In genomic region chr18:28109781-28110460, GRCh38 we compare ENCODE assay signal across 25 cellular contexts.
A peak's percentile ranks its signal among the peaks of the same experiment; 100 is the strongest.
DNase-seq lines count a peak whose midpoint lies in the region; ATAC-seq, FAIRE-seq and TF ChIP-seq lines count a peak whose summit lies in the region.
"Had no signal": no experiment of that assay in that cellular context is flagged by ENCODE, and none has a peak within 500 bp of the region (broad histone marks: within the 10 kb centered on the region; RNA-seq: fewer than 3 reads in every experiment).

No MANE protein-coding gene starts in this region.

- peak overlapping the region; percentile 31 for H3K4me2 ChIP-seq in astrocyte (ENCODE audit: low read length)

- H3K27me3 Mint-ChIP-seq in astrocyte (ENCODE audit: low read depth, unreplicated experiment) (no peaks in the 10 kb centered on the region), glutamatergic neuron (ENCODE audit: unreplicated experiment) (peaks cover 2% of the 10 kb centered on the region)
- H3K27me3 Mint-ChIP-seq: activated CD8-positive, alpha-beta memory T cell treated with anti-CD3 and anti-CD28 coated beads, Interleukin-2, amount 10 ng/mL, durations not matched to agents 7 days and 5 days; central memory CD8-positive, alpha-beta T cell; effector memory CD8-positive, alpha-beta T cell; natural killer cell treated with Interleukin-12 subunit alpha and Interleukin-12 subunit beta and Interleukin-15 and Interleukin-18, amount 100 ng/mL, for 72 hours had no signal

- H3K79me2 ChIP-seq in astrocyte (ENCODE audit: insufficient read depth, low read length): peaks cover 89% of the 10 kb centered on the region

- H3K36me3 ChIP-seq in left ventricle myocardium inferior (no peaks in the 10 kb centered on the region), astrocyte (ENCODE audit: insufficient read depth, low read length) (peaks cover 3% of the 10 kb centered on the region), H7 (replicated peaks; ENCODE audit: control insufficient read depth, insufficient read depth, low read length) (no peaks in the 10 kb centered on the region)
- H3K36me3 ChIP-seq: uterus had no signal

- H3K4me3 Mint-ChIP-seq in astrocyte (ENCODE audit: unreplicated experiment) (peak overlapping the region; percentile 22), glutamatergic neuron (ENCODE audit: unreplicated experiment) (no peak overlapping the region)
- H3K4me3 Mint-ChIP-seq: activated CD8-positive, alpha-beta memory T cell treated with anti-CD3 and anti-CD28 coated beads, Interleukin-2, amount 10 ng/mL, durations not matched to agents 7 days and 5 days; central memory CD8-positive, alpha-beta T cell; effector memory CD8-positive, alpha-beta T cell; natural killer cell treated with Interleukin-12 subunit alpha and Interleukin-12 subunit beta and Interleukin-15 and Interleukin-18, amount 100 ng/mL, for 72 hours had no signal

- FAIRE-seq in astrocyte (lab: Jason Lieb, UNC): peak; percentile 52
- FAIRE-seq: GM19239, kidney had no signal

- peaks cover 55% of the 10 kb centered on the region for H3K4me1 ChIP-seq in left ventricle myocardium inferior
- peaks cover 65% of the 10 kb centered on the region for H3K4me1 ChIP-seq in astrocyte (ENCODE audit: insufficient read depth, low read length)
- H3K4me1 ChIP-seq: uterus had no signal

- H3K27ac Mint-ChIP-seq in astrocyte (ENCODE audit: unreplicated experiment) (peak overlapping the region; percentile 88), glutamatergic neuron (ENCODE audit: unreplicated experiment) (peak overlapping the region; percentile 14)
- H3K27ac Mint-ChIP-seq: activated CD8-positive, alpha-beta memory T cell treated with anti-CD3 and anti-CD28 coated beads, Interleukin-2, amount 10 ng/mL, durations not matched to agents 7 days and 5 days; effector memory CD8-positive, alpha-beta T cell; natural killer cell treated with Interleukin-12 subunit alpha and Interleukin-12 subunit beta and Interleukin-15 and Interleukin-18, amount 100 ng/mL, for 72 hours had no signal

- H2AFZ ChIP-seq in astrocyte (ENCODE audit: low read depth, low read length): no peak overlapping the region

- H3K4me1 Mint-ChIP-seq in astrocyte (ENCODE audit: low read depth, unreplicated experiment): peaks cover 76% of the 10 kb centered on the region
- peaks cover 50% of the 10 kb centered on the region for H3K4me1 Mint-ChIP-seq in glutamatergic neuron (ENCODE audit: low read depth, unreplicated experiment)
- H3K4me1 Mint-ChIP-seq: activated CD8-positive, alpha-beta memory T cell treated with anti-CD3 and anti-CD28 coated beads, Interleukin-2, amount 10 ng/mL, durations not matched to agents 7 days and 5 days; central memory CD8-positive, alpha-beta T cell had no signal

- H3K9me3 Mint-ChIP-seq in astrocyte (ENCODE audit: unreplicated experiment) (no peaks in the 10 kb centered on the region), glutamatergic neuron (ENCODE audit: unreplicated experiment) (peaks cover 1% of the 10 kb centered on the region)
- H3K9me3 Mint-ChIP-seq: natural killer cell treated with Interleukin-12 subunit alpha and Interleukin-12 subunit beta and Interleukin-15 and Interleukin-18, amount 100 ng/mL, for 72 hours had no signal

- no peak for ATAC-seq in GM19455 (IDR thresholded peaks at IDR 0.05; ENCODE audit: unreplicated experiment)
- ATAC-seq in GM18870 (IDR thresholded peaks at IDR 0.05; ENCODE audit: unreplicated experiment): no peak
- no peak for ATAC-seq in HG03520 (IDR thresholded peaks at IDR 0.05; ENCODE audit: unreplicated experiment)
- ATAC-seq: activated CD8-positive, alpha-beta memory T cell treated with anti-CD3 and anti-CD28 coated beads, Interleukin-2, amount 10 ng/mL, durations not matched to agents 7 days and 5 days; effector memory CD8-positive, alpha-beta T cell; HCT116; natural killer cell treated with Interleukin-12 subunit alpha and Interleukin-12 subunit beta and Interleukin-15 and Interleukin-18, amount 100 ng/mL, for 72 hours had no signal

- TF ChIP-seq CTCF in left ventricle myocardium inferior (IDR thresholded peaks at IDR 0.05; ENCODE audit: borderline replicate concordance) (no peak), astrocyte (IDR thresholded peaks at IDR 0.05; ENCODE audit: insufficient read depth, low read depth, low read length) (no peak), glutamatergic neuron (IDR thresholded peaks at IDR 0.05; ENCODE audit: partially characterized antibody, unreplicated experiment) (no peak)

- intact Hi-C loops in left ventricle myocardium inferior (cut with micrococcal nuclease) (no loop called here), cardiac septum (cut with DNase I) (loop anchor here (10.0 kb wide), 2 partner anchors 245 to 335 kb away; no protein-coding TSS in a partner anchor)

- H3K27ac ChIP-seq in left ventricle myocardium inferior (replicated peaks) (peak overlapping the region; percentile 82), astrocyte (ENCODE audit: low read depth, low read length) (peak overlapping the region; percentile 100)
- H3K27ac ChIP-seq: HL-60, uterus had no signal

- no peaks in the 10 kb centered on the region for H4K20me1 ChIP-seq in astrocyte (ENCODE audit: insufficient read depth, low read length)

- H3K36me3 Mint-ChIP-seq in astrocyte (ENCODE audit: low read depth, unreplicated experiment): peaks cover 2% of the 10 kb centered on the region
- no peaks in the 10 kb centered on the region for H3K36me3 Mint-ChIP-seq in glutamatergic neuron (ENCODE audit: unreplicated experiment)
- H3K36me3 Mint-ChIP-seq: activated CD8-positive, alpha-beta memory T cell treated with anti-CD3 and anti-CD28 coated beads, Interleukin-2, amount 10 ng/mL, durations not matched to agents 7 days and 5 days; natural killer cell treated with Interleukin-12 subunit alpha and Interleukin-12 subunit beta and Interleukin-15 and Interleukin-18, amount 100 ng/mL, for 72 hours had no signal

- no peak overlapping the region for H3K4me3 ChIP-seq in left ventricle myocardium inferior
- no peak overlapping the region for H3K4me3 ChIP-seq in astrocyte (ENCODE audit: insufficient read depth, low read depth, low read length)
- H3K4me3 ChIP-seq in H7 (ENCODE audit: insufficient read depth, low read depth, low read length): no peak overlapping the region
- H3K4me3 ChIP-seq: uterus had no signal

- H3K27me3 ChIP-seq in left ventricle myocardium inferior (ENCODE audit: low read depth) (no peaks in the 10 kb centered on the region), astrocyte (ENCODE audit: insufficient read depth, low read length) (no peaks in the 10 kb centered on the region), H7 (ENCODE audit: control insufficient read depth, insufficient read depth, low read length) (no peaks in the 10 kb centered on the region)
- H3K27me3 ChIP-seq: uterus had no signal

- peak overlapping the region; percentile 3 for H3K9ac ChIP-seq in astrocyte (ENCODE audit: low read length)

- no peaks in the 10 kb centered on the region for H3K9me3 ChIP-seq in left ventricle myocardium inferior (replicated peaks)
- no peaks in the 10 kb centered on the region for H3K9me3 ChIP-seq in astrocyte (ENCODE audit: insufficient read depth, low read depth, low read length)
- H3K9me3 ChIP-seq: uterus had no signal

- no peak for DNase-seq in left ventricle myocardium inferior
- no peak for DNase-seq in cardiac septum (ENCODE audit: low spot score)
- peak; percentile 45 for DNase-seq in astrocyte (ENCODE audit: low read depth)
- no peak for DNase-seq in glutamatergic neuron
- no peak for DNase-seq in H7
- DNase-seq: activated CD4-positive, alpha-beta T cell treated with anti-CD3 and anti-CD28 coated beads for 4 hours; activated CD8-positive, alpha-beta memory T cell treated with anti-CD3 and anti-CD28 coated beads, Interleukin-2, amount 10 ng/mL, durations not matched to agents 7 days and 5 days; activated effector memory CD4-positive, alpha-beta T cell treated with Interleukin-2 at 50 U/mL for 16 hours; effector memory CD8-positive, alpha-beta T cell; GF-D8; KG1; kidney; mesenchymal stem cell; NCI-H187 treated with DMSO at 0.1 percent for 48 hours; NCI-H510A; substantia nigra; uterus had no signal
